Comparison of ENCODE assay signal across 23 cellular contexts in the genomic region with DNA sequence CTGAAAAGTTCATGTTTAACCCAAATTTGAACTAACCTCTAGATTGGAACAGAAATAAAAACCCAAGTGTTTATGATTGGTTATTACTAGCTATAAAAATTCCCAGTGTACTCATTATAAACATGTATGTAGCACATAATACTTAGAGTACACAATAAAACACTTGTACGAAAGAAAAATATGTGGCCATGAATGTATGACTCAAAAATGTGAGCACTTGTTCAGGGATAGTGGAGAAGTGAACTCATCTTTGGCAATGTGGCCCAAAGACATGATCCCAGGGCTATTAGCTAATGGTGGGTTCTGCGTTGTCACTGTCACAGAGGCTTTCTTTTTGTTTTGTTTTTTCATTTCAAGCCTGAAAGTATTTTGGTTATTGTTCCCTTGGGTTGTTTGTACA.
"Had no signal": no experiment of that assay in that cellular context is flagged by ENCODE, and none has a peak within 500 bp of the region (broad histone marks: within the 10 kb centered on the region; RNA-seq: fewer than 3 reads in every experiment).

No MANE protein-coding gene starts in this region.

- H3K27me3 ChIP-seq: body of pancreas, foreskin keratinocyte, right atrium auricular region, uterus had no signal

- DNase-seq: activated CD4-positive, alpha-beta T cell treated with anti-CD3 and anti-CD28 coated beads, Interleukin-2, amount 10 ng/mL, durations not matched to agents 24 days and 14 days; activated CD4-positive, CD25-positive, alpha-beta regulatory T cell; activated CD8-positive, alpha-beta memory T cell treated with anti-CD3 and anti-CD28 coated beads, Interleukin-2, amount 50 U/mL, for 4 hours; activated CD8-positive, alpha-beta T cell treated with anti-CD3 and anti-CD28 coated beads, Interleukin-2, amount 10 ng/mL, durations not matched to agents 7 days and 5 days; activated gamma-delta T cell; activated T-cell treated with anti-CD3 and anti-CD28 coated beads, Interleukin-2, amount 50 U/mL, for 72 hours; amniotic stem cell; body of pancreas; cortex of kidney; effector memory CD4-positive, alpha-beta T cell; foreskin keratinocyte; left cardiac atrium; lower lobe of right lung; naive thymus-derived CD8-positive, alpha-beta T cell; stimulated activated CD4-positive, alpha-beta T cell treated with anti-CD3 and anti-CD28 coated beads, Interleukin-15, amount 100 ng/mL, for 24 hours; stimulated activated CD4-positive, alpha-beta T cell treated with anti-CD3 and anti-CD28 coated beads, Interleukin-4, amount 100 ng/mL, for 1 hour; stimulated activated CD8-positive, alpha-beta memory T cell treated with anti-CD3 and anti-CD28 coated beads, Interleukin-4, amount 100 ng/mL, for 48 hours; stimulated activated naive CD8-positive, alpha-beta T cell treated with anti-CD3 and anti-CD28 coated beads, Interleukin-15, Interleukin-2, amounts not matched to agents 100 U/mL and 50 U/mL, for 24 hours; uterus had no signal

- H3K4me3 ChIP-seq: body of pancreas, lower lobe of right lung, right atrium auricular region, skin epidermis, thoracic aorta, uterus had no signal

- H3K36me3 ChIP-seq: lower lobe of right lung, right atrium auricular region, thoracic aorta, uterus had no signal

- H3K9me3 ChIP-seq: body of pancreas, lower lobe of right lung, right atrium auricular region, thoracic aorta, uterus had no signal

- H3K27ac ChIP-seq: body of pancreas, foreskin keratinocyte, lower lobe of right lung, right atrium auricular region, skin epidermis, uterus had no signal

- H3K4me1 ChIP-seq: body of pancreas, uterus had no signal

- ATAC-seq: activated CD8-positive, alpha-beta T cell treated with anti-CD3 and anti-CD28 coated beads, Interleukin-2, amount 10 ng/mL, durations not matched to agents 7 days and 5 days; activated naive CD4-positive, alpha-beta T cell treated with anti-CD3 and anti-CD28 coated beads, Interleukin-2, amount 50 U/mL, for 72 hours; activated T-cell treated with anti-CD3 and anti-CD28 coated beads, Interleukin-2, amount 50 U/mL, for 72 hours; body of pancreas; foreskin keratinocyte; left cardiac atrium; naive thymus-derived CD8-positive, alpha-beta T cell; stimulated activated naive CD8-positive, alpha-beta T cell treated with anti-CD3 and anti-CD28 coated beads, Interleukin-15, Interleukin-2, amounts not matched to agents 100 U/mL and 50 U/mL, for 24 hours had no signal
